ENCODE assay signal across 22 cellular contexts in genomic region chr12:119406811-119407210, GRCh38.
"Had no signal": no experiment of that assay in that cellular context is flagged by ENCODE, and none has a peak within 500 bp of the region (broad histone marks: within the 10 kb centered on the region; RNA-seq: fewer than 3 reads in every experiment).

No MANE protein-coding gene starts in this region.

- H3K36me3 ChIP-seq: heart right ventricle, lower lobe of right lung, suprapubic skin, thoracic aorta, tibial artery, upper lobe of right lung had no signal

- ATAC-seq: lower lobe of right lung; naive thymus-derived CD8-positive, alpha-beta T cell; psoas muscle; sciatic nerve; stimulated activated effector memory CD8-positive, alpha-beta T cell treated with anti-CD3 and anti-CD28 coated beads, Interleukin-12 subunit alpha, Interleukin-12 subunit beta, amount 100 ng/mL, for 72 hours; upper lobe of right lung had no signal

- H3K4me3 ChIP-seq: heart right ventricle, hepatocyte, lower lobe of right lung, psoas muscle, skin epidermis, suprapubic skin, thoracic aorta, tibial artery, upper lobe of right lung had no signal

- H3K4me1 ChIP-seq: lower lobe of right lung, parathyroid adenoma, psoas muscle, suprapubic skin, tibial artery, upper lobe of right lung had no signal

- DNase-seq: heart right ventricle; islet precursor cell; lower lobe of right lung; mammary epithelial cell; mesenchymal stem cell; naive thymus-derived CD8-positive, alpha-beta T cell; nucleus accumbens; psoas muscle; stimulated activated CD4-positive, alpha-beta T cell treated with anti-CD3 and anti-CD28 coated beads, Interleukin-12 subunit alpha, Interleukin-12 subunit beta, amount 100 ng/mL, for 4 hours; stimulated activated CD4-positive, alpha-beta T cell treated with anti-CD3 and anti-CD28 coated beads, Interleukin-15, amount 100 ng/mL, for 24 hours; stimulated activated CD4-positive, alpha-beta T cell treated with anti-CD3 and anti-CD28 coated beads, Interleukin-4, amount 100 ng/mL, for 24 hours; stimulated activated naive CD4-positive, alpha-beta T cell; tibial artery; trophoblast cell; upper lobe of right lung had no signal

- H3K27me3 ChIP-seq: heart right ventricle, hepatocyte, upper lobe of right lung had no signal

- H3K9me3 ChIP-seq: heart right ventricle, lower lobe of right lung, psoas muscle, suprapubic skin, thoracic aorta, tibial artery, upper lobe of right lung had no signal

- H3K27ac ChIP-seq: hepatocyte, lower lobe of right lung, parathyroid adenoma, psoas muscle, skin epidermis, suprapubic skin, thoracic aorta, tibial artery, upper lobe of right lung had no signal
